In the genomic region with DNA sequence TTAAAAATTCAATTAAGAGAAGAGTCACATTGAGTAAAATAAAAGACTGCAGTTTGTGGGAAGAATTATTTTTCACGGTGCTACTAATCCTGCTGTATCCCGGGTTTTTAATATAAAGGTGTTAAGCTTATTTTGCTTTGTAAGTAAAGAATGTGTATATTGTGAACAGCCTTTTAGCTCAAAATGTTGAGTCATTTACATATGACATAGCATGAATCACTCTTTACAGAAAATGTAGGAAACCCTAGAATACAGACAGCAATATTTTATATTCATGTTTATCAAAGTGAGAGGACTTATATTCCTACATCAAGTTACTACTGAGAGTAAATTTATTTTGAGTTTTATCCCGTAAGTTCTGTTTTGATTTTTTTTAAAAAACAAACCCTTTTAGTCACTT, we compare ENCODE assay signal across 21 cellular contexts. TPM values are rescaled to one million over a fixed set of nuclear protein-coding genes. Genes with fewer than 3 reads are reported as not detected.
DNase-seq lines count a peak whose midpoint lies in the region; ATAC-seq, FAIRE-seq and TF ChIP-seq lines count a peak whose summit lies in the region.
"Had no signal": no experiment of that assay in that cellular context is flagged by ENCODE, and none has a peak within 500 bp of the region (broad histone marks: within the 10 kb centered on the region; RNA-seq: fewer than 3 reads in every experiment).

No MANE protein-coding gene starts in this region.

- H3K79me2 ChIP-seq in GM23248 (ENCODE audit: insufficient read depth) (no peaks in the 10 kb centered on the region), PC-3 (ENCODE audit: low read length) (no peaks in the 10 kb centered on the region), smooth muscle cell (ENCODE audit: low read depth) (no peaks in the 10 kb centered on the region)

- in situ Hi-C loops in GM23248 (cut with MboI) (no loop called here), GM13976 (cut with MboI; ENCODE audit: low sequenced_read_pairs, unreplicated experiment) (loop anchor here (25.0 kb wide), 1 partner anchor 691 kb away; no protein-coding TSS in a partner anchor)

- intact Hi-C loops in PC-3 (cut with micrococcal nuclease) = no loop called here

- CTCF ChIA-PET in PC-3 (lab: Charles Lee) = no interaction called here

- peak; percentile 92 for ATAC-seq in PC-3

- peak; percentile 58 for FAIRE-seq in colon (lab: Jason Lieb, UNC)
- FAIRE-seq: RCC 7860 had no signal

- H3K27ac ChIP-seq in GM23248 = no peak overlapping the region
- H3K27ac ChIP-seq in PC-3 (ENCODE audit: low read length) = peak overlapping the region; percentile 25; the same call in 1 of the 2 replicates
- peak overlapping the region; percentile 23 for H3K27ac ChIP-seq in smooth muscle cell (ENCODE audit: low read depth)
- H3K27ac ChIP-seq in tibial nerve = no peak overlapping the region
- H3K27ac ChIP-seq: SK-N-MC had no signal

- H3K27me3 ChIP-seq in GM23248 (replicated peaks; ENCODE audit: insufficient read depth) (no peaks in the 10 kb centered on the region), PC-3 (ENCODE audit: low read length) (no peaks in the 10 kb centered on the region), smooth muscle cell (ENCODE audit: low read depth) (no peaks in the 10 kb centered on the region), tibial nerve (peaks cover 0 to 1% of the 10 kb centered on the region in 2 donors)

- no peak overlapping the region for H3K4me2 ChIP-seq in GM23248 (ENCODE audit: unreplicated experiment)
- peak overlapping the region; percentile 51; the same call in 1 of the 2 replicates for H3K4me2 ChIP-seq in PC-3 (ENCODE audit: low read length)
- H3K4me2 ChIP-seq in smooth muscle cell = no peak overlapping the region

- no peaks in the 10 kb centered on the region for H3K9me2 ChIP-seq in GM23248 (ENCODE audit: insufficient read depth)
- no peaks in the 10 kb centered on the region for H3K9me2 ChIP-seq in PC-3 (replicated peaks; ENCODE audit: low read length)

- DNase-seq in GM23248 (peak; percentile 26), PC-3 (peak; percentile 38), smooth muscle cell (lab: John Stamatoyannopoulos, UW; ENCODE audit: unreplicated experiment) (no peak), GM13976 (ENCODE audit: low spot score) (no peak), tibial nerve (ENCODE audit: low spot score in 2 of 2) (no peak), SIG-M5 (lab: John Stamatoyannopoulos, UW) (no peak)
- DNase-seq: ACHN; C1 segment of cervical spinal cord; CD8-positive, alpha-beta memory T cell; DMS79 treated with DMSO at 0.1 percent for 48 hours; H7; KG1; NCI-H1417 treated with DMSO at 0.1 percent for 48 hours; NCI-H1930; NCI-H226; NCI-H526 treated with DMSO at 0.1 percent for 48 hours; Right ventricle myocardium superior had no signal

- BruUV-seq in PC-3 (replicated peaks; lab: Mats Ljungman, UMichigan) = TSS peak; percentile 43

- no peaks in the 10 kb centered on the region for H3F3A ChIP-seq in GM23248 (ENCODE audit: insufficient read depth)
- H3F3A ChIP-seq in PC-3 (ENCODE audit: low read length, unreplicated experiment) = peaks cover 5% of the 10 kb centered on the region
- H3F3A ChIP-seq in smooth muscle cell (ENCODE audit: low read depth) = no peaks in the 10 kb centered on the region

- no peak overlapping the region for H3K4me3 ChIP-seq in GM23248
- no peak overlapping the region for H3K4me3 ChIP-seq in PC-3 (ENCODE audit: low read length)
- no peak overlapping the region for H3K4me3 ChIP-seq in smooth muscle cell
- no peak overlapping the region for H3K4me3 ChIP-seq in tibial nerve
- H3K4me3 ChIP-seq: SK-N-MC had no signal

- H3K9me3 ChIP-seq in GM23248 (ENCODE audit: low read depth) = no peaks in the 10 kb centered on the region
- H3K9me3 ChIP-seq in PC-3 (ENCODE audit: low read length) = no peaks in the 10 kb centered on the region
- H3K9me3 ChIP-seq in smooth muscle cell (replicated peaks; ENCODE audit: low read depth) = no peaks in the 10 kb centered on the region
- no peaks in the 10 kb centered on the region for H3K9me3 ChIP-seq in tibial nerve

- TF ChIP-seq CTCF in PC-3 (conservative IDR thresholded peaks at IDR 0.05; ENCODE audit: low read depth, low read length) (no peak), smooth muscle cell (IDR thresholded peaks at IDR 0.05; ENCODE audit: borderline replicate concordance, insufficient read depth, poor library complexity, severe bottlenecking) (no peak), GM13976 (IDR thresholded peaks at IDR 0.05; ENCODE audit: borderline replicate concordance, control extremely low read depth, extremely low read depth, insufficient read depth, missing control alignments) (no peak), tibial nerve (IDR thresholded peaks at IDR 0.05) (no peak)

- H3K36me3 ChIP-seq in GM23248 (ENCODE audit: low read depth) (no peaks in the 10 kb centered on the region), PC-3 (ENCODE audit: low read depth, low read length) (no peaks in the 10 kb centered on the region), smooth muscle cell (ENCODE audit: low read depth) (no peaks in the 10 kb centered on the region), tibial nerve (no peaks in the 10 kb centered on the region)

- no peak overlapping the region for H3K9ac ChIP-seq in GM23248
- no peak overlapping the region for H3K9ac ChIP-seq in PC-3 (ENCODE audit: low read length)
- H3K9ac ChIP-seq in smooth muscle cell (ENCODE audit: low read depth) = no peak overlapping the region

- no peak for TF ChIP-seq EP300 in tibial nerve (IDR thresholded peaks at IDR 0.05)

- H3K4me1 ChIP-seq in GM23248 (ENCODE audit: insufficient read depth) (no peaks in the 10 kb centered on the region), PC-3 (ENCODE audit: insufficient read depth, low read length) (peaks cover 15% of the 10 kb centered on the region), smooth muscle cell (ENCODE audit: low read depth) (no peaks in the 10 kb centered on the region), tibial nerve (no peaks in the 10 kb centered on the region)

- H2AFZ ChIP-seq in GM23248 (no peak overlapping the region), PC-3 (ENCODE audit: low read length) (no peak overlapping the region), smooth muscle cell (ENCODE audit: low read depth) (no peak overlapping the region)

- POLR2A ChIA-PET in PC-3 (lab: Charles Lee; ENCODE audit: unreplicated experiment) = no interaction called here

- H4K20me1 ChIP-seq in GM23248 (ENCODE audit: insufficient read depth) = no peaks in the 10 kb centered on the region
- H4K20me1 ChIP-seq in PC-3 (ENCODE audit: low read length) = no peaks in the 10 kb centered on the region
- H4K20me1 ChIP-seq in smooth muscle cell (ENCODE audit: low read depth) = no peaks in the 10 kb centered on the region

- no peak for TF ChIP-seq POLR2A in tibial nerve (IDR thresholded peaks at IDR 0.05)

- WGBS in GM23248 (ENCODE audit: low coverage in 1 of 2, low lambda C conversion rate in 2 of 2, missing lambda C conversion rate in 2 of 2), 2 experiments = 84 to 85% methylated on average over 3 of the region's 3 CpGs
- WGBS in smooth muscle cell (ENCODE audit: low lambda C conversion rate) = 62% methylated on average over 3 of the region's 3 CpGs
- WGBS in tibial nerve, 2 donors = 81 to 84% methylated on average over 3 of the region's 3 CpGs

RNA-seq across cellular contexts. Expression of a gene that starts 39.7 kb away (rescaled TPM):
- total RNA-seq in GM23248 (2014; rRNA removed; shearing (Covaris generic)) = not detected in 2 replicates
- not detected in 2 replicates for polyA plus RNA-seq in GM23248 (2016; fragmentation: Nextera tagmentation; extraction: Ambion mirVana)
- not detected in 2 replicates for total RNA-seq in PC-3 (2014; rRNA removed)
- 2.2 and 2.8 TPM in 2 replicates for total RNA-seq in smooth muscle cell
- 0.86 and 1.0 TPM in 2 replicates for polyA plus RNA-seq in smooth muscle cell
- total RNA-seq in tibial nerve = 1 to 10 TPM in 1 of 4 donors, under 1 TPM in 3; 0.22 to 1.5 (median 0.64) TPM
- total RNA-seq: CD8-positive, alpha-beta memory T cell; G401; Right ventricle myocardium superior had no signal
- polyA plus RNA-seq: CD8-positive, alpha-beta memory T cell had no signal

Comparison
In these comparisons a context has a peak if more than half of its experiments do, and no peak if none do; other contexts are left out.
1. DNase-seq: peak in GM23248 (single experiment) and PC-3 (single experiment); none in smooth muscle cell (single experiment), GM13976 (single experiment), tibial nerve (0 of 2) and SIG-M5 (single experiment).
2. H3K27ac ChIP-seq: peak in PC-3 (single experiment) and smooth muscle cell (single experiment); none in GM23248 (single experiment) and tibial nerve (0 of 4).